ENCODE assay signal across 8 cellular contexts in the genomic region with DNA sequence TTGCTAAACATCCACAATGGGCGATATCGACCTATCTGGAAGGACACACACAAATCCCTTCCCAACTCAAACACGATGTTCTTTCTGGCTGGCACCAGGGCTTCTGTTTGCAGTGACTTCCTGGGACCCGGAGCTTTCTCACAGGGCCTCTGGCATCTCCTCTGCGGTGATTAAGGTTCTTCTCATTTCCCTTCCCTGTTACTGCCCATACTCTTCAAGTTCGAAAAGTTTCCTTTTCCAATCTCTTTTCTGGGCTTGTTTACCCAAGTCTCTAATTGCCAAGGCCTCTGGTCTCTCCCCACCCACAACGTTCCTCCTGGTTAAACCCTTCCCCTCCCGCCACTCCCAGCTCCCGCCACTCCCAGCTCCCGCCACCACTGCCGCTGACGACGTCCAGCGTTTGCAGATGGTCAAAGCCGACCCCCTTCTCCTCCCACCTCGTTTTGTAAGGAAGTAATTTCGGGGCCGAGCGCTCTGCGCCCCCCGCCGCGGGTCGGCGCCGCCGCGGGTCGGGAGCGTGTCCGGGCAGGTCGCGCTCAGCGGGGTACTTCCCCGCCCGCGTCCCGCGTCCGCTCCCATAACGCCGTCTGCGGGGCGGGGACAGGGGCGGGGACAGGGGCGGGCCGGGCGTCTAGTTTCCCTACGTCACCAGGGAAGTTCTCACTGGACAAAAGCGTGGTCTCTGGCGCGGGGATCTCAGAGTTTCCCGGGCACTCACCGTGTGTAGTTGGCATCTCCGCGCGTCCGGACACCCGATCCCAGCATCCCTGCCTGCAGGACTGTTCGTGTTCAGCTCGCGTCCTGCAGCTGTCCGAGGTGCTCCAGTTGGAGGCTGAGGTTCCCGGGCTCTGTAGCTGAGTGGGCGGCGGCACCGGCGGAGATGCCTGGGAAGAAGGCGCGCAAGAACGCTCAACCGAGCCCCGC. TPM values are rescaled to one million over a fixed set of nuclear protein-coding genes. Genes with fewer than 3 reads are reported as not detected.
DNase-seq lines count a peak whose midpoint lies in the region; ATAC-seq and TF ChIP-seq lines count a peak whose summit lies in the region.

PMAIP1 (plus strand) TSS at position 699 of the 924 bp plus-strand sequence; CDS start at position 881, 182 bp downstream.

- H3K27ac ChIP-seq in coronary artery (peak within 1 kb of the TSS in 1 of 2 donors; percentile 64), left lung (peak within 1 kb of the TSS; percentile 81 to 84)

- H3K36me3 ChIP-seq in BJ (ENCODE audit: control insufficient read depth, insufficient read depth, low read length) (no peaks in the 10 kb centered on the region), left lung (no peaks in the 10 kb centered on the region)

- no peaks in the 10 kb centered on the region for H3K9me3 ChIP-seq in left lung

- peaks cover 0 to 46% of the 10 kb centered on the region in 2 donors for H3K4me1 ChIP-seq in left lung

- TF ChIP-seq CTCF in BJ (IDR thresholded peaks at IDR 0.05; ENCODE audit: insufficient read depth, low read depth, low read length) (no peak), coronary artery (IDR thresholded peaks at IDR 0.05) (no peak), left lung (IDR thresholded peaks at IDR 0.05) (no peak)

- H3K4me3 ChIP-seq in BJ (ENCODE audit: low read depth, low read length) (peak within 1 kb of the TSS; percentile 71), coronary artery (peak within 1 kb of the TSS; percentile 82), left lung (peak within 1 kb of the TSS; percentile 67 to 91)

- CTCF ChIA-PET in BJ (lab: Yijun Ruan, JAX) = interaction anchor here (0.6 to 1.4 kb wide), 5 partner anchors 9 to 689 kb away, joined by 3 to 5 read pairs (median 3); no protein-coding TSS in a partner anchor

- H3K27me3 ChIP-seq in BJ (ENCODE audit: control insufficient read depth, insufficient read depth, low read length) = no peaks in the 10 kb centered on the region
- H3K27me3 ChIP-seq in left lung = peaks cover 0 to 13% of the 10 kb centered on the region in 2 donors

- POLR2A ChIA-PET in BJ (lab: Charles Lee) = interaction anchor here (0.6 to 1.0 kb wide), 2 partner anchors 9 to 202 kb away, joined by 4 to 5 read pairs; partner anchors contain the start of gene CCBE1

- ATAC-seq in GM19328 (IDR thresholded peaks at IDR 0.05; ENCODE audit: unreplicated experiment) (peak; percentile 65), HG03460 (IDR thresholded peaks at IDR 0.05; ENCODE audit: unreplicated experiment) (peak; percentile 63), left lung (peak; percentile 94)

- intact Hi-C loops in left lung (cut with DNase I) = no loop called here

- DNase-seq in BJ (ENCODE audit: low read depth) = no peak
- peak; percentile 87 to 95 for DNase-seq in NCI-H526 (lab: John Stamatoyannopoulos, UW)
- DNase-seq in activated CD4-positive, alpha-beta T cell treated with anti-CD3 and anti-CD28 coated beads for 4 hours = peak; percentile 84 to 88
- peak; percentile 84 for DNase-seq in coronary artery (ENCODE audit: low spot score)
- peak; percentile 89 to 95 for DNase-seq in left lung
- peak; percentile 85 for DNase-seq in stimulated activated CD4-positive, alpha-beta T cell treated with anti-CD3 and anti-CD28 coated beads, Interleukin-4, amount 100 ng/mL, for 1 hour

RNA-seq across cellular contexts. Expression of gene PMAIP1, which starts in this region (rescaled TPM):
- polyA plus RNA-seq in BJ (2011; rRNA removed) = 6.8 and 12.4 TPM in 2 replicates
- 4.4 and 4.9 TPM in 2 replicates for polyA minus RNA-seq in BJ (2011; rRNA and poly(A)+ RNA removed)
- 1 to 10 TPM; 3.0 to 5.9 TPM for total RNA-seq in left lung
